2 cellular contexts compared by ENCODE assay signal in genomic region chr22:46265627-46266026, GRCh38.
A peak's percentile ranks its signal among the peaks of the same experiment; 100 is the strongest.
TF ChIP-seq lines count a peak whose summit lies in the region.

No MANE protein-coding gene starts in this region.

TF ChIP-seq in HEK293, 187 proteins besides CTCF, POLR2A, EP300 and RAD21:
- TF ChIP-seq ZNF585B (tag by site-specific recombination; IDR thresholded peaks at IDR 0.05) = peak; percentile 96
- 0 out of 2 replicates have a peak, but pooled peaks have one; percentile 15 for TF ChIP-seq KLF9 (tag by site-specific recombination; IDR thresholded peaks at IDR 0.05; ENCODE audit: low read depth)
- peak; percentile 78 for TF ChIP-seq SETDB1 (IDR thresholded peaks at IDR 0.05; ENCODE audit: insufficient read length, low read length)

TF ChIP-seq in K562, 482 proteins besides CTCF, POLR2A, EP300 and RAD21:
- peak; percentile 81 for TF ChIP-seq TRIM28 (IDR thresholded peaks at IDR 0.05)
- TF ChIP-seq ZFP36 (IDR thresholded peaks at IDR 0.05; ENCODE audit: low read depth, low read length, partially characterized antibody) = peak; percentile 66
TF ChIP-seq in K562: peak in this region for 2; not testable (repeated sequence) for 480.
